8 cellular contexts compared by ENCODE assay signal in the genomic region with DNA sequence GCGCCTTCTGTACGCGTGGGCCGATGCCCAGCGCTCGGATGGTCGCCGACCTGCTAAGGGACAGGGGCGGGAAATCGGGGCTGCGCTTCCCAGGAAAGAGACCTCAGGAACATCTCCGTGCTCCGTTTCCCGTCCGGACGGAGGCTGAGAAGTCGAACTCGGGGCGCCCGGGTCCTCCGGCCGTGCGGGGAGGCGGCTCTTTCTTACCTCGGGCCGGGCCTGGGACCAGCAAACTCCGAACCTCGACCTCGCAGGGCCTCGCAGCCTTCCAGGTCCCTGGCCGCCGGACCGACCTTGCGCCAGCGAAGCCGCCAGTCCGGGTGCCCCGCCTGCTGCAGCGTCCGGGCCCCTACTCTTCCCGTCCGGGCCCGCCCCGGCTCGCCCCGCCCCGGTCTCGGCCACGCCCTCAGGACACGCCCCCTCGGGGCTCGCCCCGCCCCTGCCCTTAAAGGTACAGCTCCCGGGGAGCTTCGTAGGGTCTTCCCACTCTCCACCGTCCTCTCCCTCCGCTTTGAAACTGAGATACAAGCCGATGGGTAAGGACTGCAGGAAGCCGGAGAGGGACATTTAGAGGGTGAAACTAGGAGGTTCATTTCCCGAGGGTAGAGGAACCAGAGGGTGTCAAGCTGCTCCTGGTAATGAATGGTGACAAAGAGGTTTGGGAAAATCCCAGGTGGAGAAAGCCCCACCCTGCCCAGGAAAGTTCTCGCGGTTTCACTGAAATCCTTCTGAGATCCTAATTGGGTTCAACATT. TPM values are rescaled to one million over a fixed set of nuclear protein-coding genes. Genes with fewer than 3 reads are reported as not detected.
DNase-seq lines count a peak whose midpoint lies in the region; ATAC-seq and TF ChIP-seq lines count a peak whose summit lies in the region.

A gene (minus strand): TSS at position 324 of the 754 bp plus-strand sequence. CDS start 2,231 bp downstream, outside the sequence.

- peak; percentile 93 for ATAC-seq in GM21723 (IDR thresholded peaks at IDR 0.05; ENCODE audit: unreplicated experiment)
- ATAC-seq in gastroesophageal sphincter, result peak; percentile 99

- TF ChIP-seq POLR2A in gastroesophageal sphincter (IDR thresholded peaks at IDR 0.05), result peak; percentile 86 to 90

- H3K4me3 ChIP-seq in gastroesophageal sphincter, result peak within 1 kb of the TSS; percentile 30 to 74

- peak; percentile 83 for DNase-seq in ELF-1 (ENCODE audit: low read depth, low spot score)
- peak; percentile 73 for DNase-seq in SK-N-DZ (ENCODE audit: low spot score)
- peak; percentile 87 for DNase-seq in activated naive CD4-positive, alpha-beta T cell treated with anti-CD3 and anti-CD28 coated beads for 36 hours
- DNase-seq in nucleus accumbens (lab: John Stamatoyannopoulos, UW), result peak in 55 of 56 donors; percentile 24 to 93 (median 78)

- no peak for TF ChIP-seq CTCF in gastroesophageal sphincter (IDR thresholded peaks at IDR 0.05)
- no peak for TF ChIP-seq CTCF in subcutaneous adipose tissue (IDR thresholded peaks at IDR 0.05; ENCODE audit: low read depth)

- H3K36me3 ChIP-seq in KOPT-K1 (ENCODE audit: insufficient read depth, low read length), result peaks cover 30% of the 10 kb centered on the region
- H3K36me3 ChIP-seq in gastroesophageal sphincter, result peaks cover 0 to 30% of the 10 kb centered on the region in 2 donors

- H3K9me3 Mint-ChIP-seq in activated naive CD4-positive, alpha-beta T cell treated with anti-CD3 and anti-CD28 coated beads for 36 hours, result no peaks in the 10 kb centered on the region

- CTCF ChIA-PET in activated naive CD4-positive, alpha-beta T cell treated with anti-CD3 and anti-CD28 coated beads for 36 hours (lab: Charles Lee), result interaction anchor here (1.1 to 1.8 kb wide), 2 partner anchors 19 to 139 kb away, joined by 3 to 5 read pairs; no protein-coding TSS in a partner anchor

- H3K9me3 ChIP-seq in KOPT-K1 (ENCODE audit: insufficient read depth, low read length, poor library complexity, severe bottlenecking), result no peaks in the 10 kb centered on the region
- H3K9me3 ChIP-seq in gastroesophageal sphincter, result no peaks in the 10 kb centered on the region

- H3K36me3 Mint-ChIP-seq in activated naive CD4-positive, alpha-beta T cell treated with anti-CD3 and anti-CD28 coated beads for 36 hours (ENCODE audit: low read depth), result peaks cover 20% of the 10 kb centered on the region

- H3K27me3 Mint-ChIP-seq in activated naive CD4-positive, alpha-beta T cell treated with anti-CD3 and anti-CD28 coated beads for 36 hours (ENCODE audit: low read depth), result no peaks in the 10 kb centered on the region

- peak within 1 kb of the TSS; percentile 96 for H3K4me3 Mint-ChIP-seq in activated naive CD4-positive, alpha-beta T cell treated with anti-CD3 and anti-CD28 coated beads for 36 hours

- peak within 1 kb of the TSS; percentile 84 for H3K27ac Mint-ChIP-seq in activated naive CD4-positive, alpha-beta T cell treated with anti-CD3 and anti-CD28 coated beads for 36 hours

- 0% methylated on average over 2 to 3 of the region's 62 CpGs for WGBS in gastroesophageal sphincter (ENCODE audit: low coverage in 1 of 2), 2 donors

- peak within 1 kb of the TSS; percentile 63 for H3K27ac ChIP-seq in KOPT-K1 (ENCODE audit: low read depth, low read length, poor library complexity, severe bottlenecking)
- H3K27ac ChIP-seq in gastroesophageal sphincter, result peak within 1 kb of the TSS in 3 of 4 donors; percentile 79 to 82 (median 80)

- H3K27me3 ChIP-seq in gastroesophageal sphincter, result no peaks in the 10 kb centered on the region

- peaks cover 0 to 35% (median 12%) of the 10 kb centered on the region in 3 donors for H3K4me1 ChIP-seq in gastroesophageal sphincter

- no peak for TF ChIP-seq EP300 in gastroesophageal sphincter (IDR thresholded peaks at IDR 0.05)

- H3K4me1 Mint-ChIP-seq in activated naive CD4-positive, alpha-beta T cell treated with anti-CD3 and anti-CD28 coated beads for 36 hours (ENCODE audit: low read depth), result peaks cover 34% of the 10 kb centered on the region

- intact Hi-C loops in activated naive CD4-positive, alpha-beta T cell treated with anti-CD3 and anti-CD28 coated beads for 36 hours (cut with micrococcal nuclease), result loop anchor here (1.0 to 5.0 kb wide), 5 partner anchors 23 to 627 kb away; a partner anchor contains a TSS

RNA-seq across cellular contexts. Expression of the gene that starts here (rescaled TPM):
- polyA plus RNA-seq in SK-N-DZ (2014; cell fraction: cytosol; rRNA removed), result 0.88 and 2.3 TPM in 2 replicates
- polyA plus RNA-seq in SK-N-DZ (2014; cell fraction: nucleus; rRNA removed), result 2.3 and 3.5 TPM in 2 replicates
- total RNA-seq in activated naive CD4-positive, alpha-beta T cell treated with anti-CD3 and anti-CD28 coated beads for 36 hours, result 10 to 100 TPM; 20.2 to 20.4 TPM
- total RNA-seq in gastroesophageal sphincter (10 to 100 TPM; 20.9 to 44.2 (median 29.8) TPM), subcutaneous adipose tissue (10 to 100 TPM; 16.8 to 53.9 (median 39.1) TPM)

Comparison
In these comparisons a context has a peak if more than half of its experiments do, and no peak if none do; other contexts are left out.
1. Peak in every context shown above with its lines: DNase-seq, ATAC-seq, H3K4me3 ChIP-seq and H3K27ac ChIP-seq.